ENCODE assay signal across 3 cellular contexts in the genomic region with DNA sequence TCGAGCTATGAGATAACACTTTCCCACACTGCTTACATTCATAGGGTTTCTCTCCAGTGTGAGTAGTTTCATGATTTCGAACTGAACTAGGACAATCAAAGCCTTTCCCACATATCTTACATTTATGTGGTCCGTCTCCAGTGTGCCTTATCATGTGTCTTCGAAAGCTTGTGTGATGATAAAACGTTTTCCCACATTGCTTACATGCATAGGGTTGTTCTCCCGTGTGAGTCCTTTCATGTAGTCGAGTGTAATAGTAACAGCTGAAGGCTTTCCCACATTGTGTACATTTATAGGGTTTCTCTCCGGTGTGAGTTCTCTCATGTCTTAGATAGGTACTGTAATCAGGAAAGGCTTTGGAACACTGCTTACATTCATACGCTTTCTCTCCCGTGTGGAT.
A peak's percentile ranks its signal among the peaks of the same experiment; 100 is the strongest.
TF ChIP-seq lines count a peak whose summit lies in the region.

No MANE protein-coding gene starts in this region.

TF ChIP-seq in HEK293, 187 proteins besides CTCF, POLR2A, EP300 and RAD21:
- TF ChIP-seq ZNF560 (tag by site-specific recombination; IDR thresholded peaks at IDR 0.05; ENCODE audit: borderline replicate concordance) (no peak), ZNF610 (tag by site-specific recombination; IDR thresholded peaks at IDR 0.05; ENCODE audit: borderline replicate concordance) (no peak), ZNF76 (tag by site-specific recombination; IDR thresholded peaks at IDR 0.05; ENCODE audit: borderline replicate concordance, low read depth) (no peak), KLF9 (tag by site-specific recombination; IDR thresholded peaks at IDR 0.05; ENCODE audit: low read depth) (no peak), SCRT1 (tag by site-specific recombination; IDR thresholded peaks at IDR 0.05; ENCODE audit: borderline replicate concordance) (no peak), ZNF747 (tag by site-specific recombination; IDR thresholded peaks at IDR 0.05) (no peak), ZNF629 (tag by site-specific recombination; IDR thresholded peaks at IDR 0.05) (no peak), ZNF391 (tag by site-specific recombination; IDR thresholded peaks at IDR 0.05; ENCODE audit: borderline replicate concordance, low read depth) (no peak), ZNF274 (IDR thresholded peaks at IDR 0.05; ENCODE audit: low read length) (no peak), ZNF274 (tag by site-specific recombination; IDR thresholded peaks at IDR 0.05; ENCODE audit: borderline replicate concordance) (peak; percentile 86; the same call in 1 of the 2 replicates), SETDB1 (IDR thresholded peaks at IDR 0.05; ENCODE audit: insufficient read length, low read length) (peak; percentile 96)
- TF ChIP-seq, protein P1, sequence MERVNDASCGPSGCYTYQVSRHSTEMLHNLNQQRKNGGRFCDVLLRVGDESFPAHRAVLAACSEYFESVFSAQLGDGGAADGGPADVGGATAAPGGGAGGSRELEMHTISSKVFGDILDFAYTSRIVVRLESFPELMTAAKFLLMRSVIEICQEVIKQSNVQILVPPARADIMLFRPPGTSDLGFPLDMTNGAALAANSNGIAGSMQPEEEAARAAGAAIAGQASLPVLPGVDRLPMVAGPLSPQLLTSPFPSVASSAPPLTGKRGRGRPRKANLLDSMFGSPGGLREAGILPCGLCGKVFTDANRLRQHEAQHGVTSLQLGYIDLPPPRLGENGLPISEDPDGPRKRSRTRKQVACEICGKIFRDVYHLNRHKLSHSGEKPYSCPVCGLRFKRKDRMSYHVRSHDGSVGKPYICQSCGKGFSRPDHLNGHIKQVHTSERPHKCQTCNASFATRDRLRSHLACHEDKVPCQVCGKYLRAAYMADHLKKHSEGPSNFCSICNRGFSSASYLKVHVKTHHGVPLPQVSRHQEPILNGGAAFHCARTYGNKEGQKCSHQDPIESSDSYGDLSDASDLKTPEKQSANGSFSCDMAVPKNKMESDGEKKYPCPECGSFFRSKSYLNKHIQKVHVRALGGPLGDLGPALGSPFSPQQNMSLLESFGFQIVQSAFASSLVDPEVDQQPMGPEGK (tag by site-specific recombination; IDR thresholded peaks at IDR 0.05) = no peak
- TF ChIP-seq, protein P2, sequence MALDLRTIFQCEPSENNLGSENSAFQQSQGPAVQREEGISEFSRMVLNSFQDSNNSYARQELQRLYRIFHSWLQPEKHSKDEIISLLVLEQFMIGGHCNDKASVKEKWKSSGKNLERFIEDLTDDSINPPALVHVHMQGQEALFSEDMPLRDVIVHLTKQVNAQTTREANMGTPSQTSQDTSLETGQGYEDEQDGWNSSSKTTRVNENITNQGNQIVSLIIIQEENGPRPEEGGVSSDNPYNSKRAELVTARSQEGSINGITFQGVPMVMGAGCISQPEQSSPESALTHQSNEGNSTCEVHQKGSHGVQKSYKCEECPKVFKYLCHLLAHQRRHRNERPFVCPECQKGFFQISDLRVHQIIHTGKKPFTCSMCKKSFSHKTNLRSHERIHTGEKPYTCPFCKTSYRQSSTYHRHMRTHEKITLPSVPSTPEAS (tag by site-specific recombination; IDR thresholded peaks at IDR 0.05) = no peak

TF ChIP-seq in GM12878, 131 proteins besides CTCF, POLR2A, EP300 and RAD21:
- 0 out of 2 replicates have a peak, but pooled peaks have one; percentile 25 for TF ChIP-seq CBX5 (IDR thresholded peaks at IDR 0.05; ENCODE audit: low read depth)
- peak; percentile 72 for TF ChIP-seq KLF5 (IDR thresholded peaks at IDR 0.05; ENCODE audit: partially characterized antibody)
- TF ChIP-seq MYB (IDR thresholded peaks at IDR 0.05; ENCODE audit: borderline replicate concordance, low read depth, low read length) = no peak
- TF ChIP-seq, protein P3, sequence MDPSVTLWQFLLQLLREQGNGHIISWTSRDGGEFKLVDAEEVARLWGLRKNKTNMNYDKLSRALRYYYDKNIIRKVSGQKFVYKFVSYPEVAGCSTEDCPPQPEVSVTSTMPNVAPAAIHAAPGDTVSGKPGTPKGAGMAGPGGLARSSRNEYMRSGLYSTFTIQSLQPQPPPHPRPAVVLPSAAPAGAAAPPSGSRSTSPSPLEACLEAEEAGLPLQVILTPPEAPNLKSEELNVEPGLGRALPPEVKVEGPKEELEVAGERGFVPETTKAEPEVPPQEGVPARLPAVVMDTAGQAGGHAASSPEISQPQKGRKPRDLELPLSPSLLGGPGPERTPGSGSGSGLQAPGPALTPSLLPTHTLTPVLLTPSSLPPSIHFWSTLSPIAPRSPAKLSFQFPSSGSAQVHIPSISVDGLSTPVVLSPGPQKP (IDR thresholded peaks at IDR 0.05; ENCODE audit: low read depth, low read length) = no peak
- no peak for TF ChIP-seq EZH2 (IDR thresholded peaks at IDR 0.05; ENCODE audit: borderline replicate concordance, control insufficient read depth, low read depth, low read length)

TF ChIP-seq in liver, 16 proteins besides CTCF, POLR2A, EP300 and RAD21:
- no peak for TF ChIP-seq HNF4G (IDR thresholded peaks at IDR 0.05)
- TF ChIP-seq SP1 (IDR thresholded peaks at IDR 0.05) = no peak
- TF ChIP-seq, protein P4, sequence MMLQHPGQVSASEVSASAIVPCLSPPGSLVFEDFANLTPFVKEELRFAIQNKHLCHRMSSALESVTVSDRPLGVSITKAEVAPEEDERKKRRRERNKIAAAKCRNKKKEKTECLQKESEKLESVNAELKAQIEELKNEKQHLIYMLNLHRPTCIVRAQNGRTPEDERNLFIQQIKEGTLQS (IDR thresholded peaks at IDR 0.05) = no peak
